8 cellular contexts compared by ENCODE assay signal in genomic region chr2:127829845-127830246, GRCh38. TPM values are rescaled to one million over a fixed set of nuclear protein-coding genes. Genes with fewer than 3 reads are reported as not detected.
DNase-seq lines count a peak whose midpoint lies in the region; ATAC-seq, FAIRE-seq and TF ChIP-seq lines count a peak whose summit lies in the region.

No MANE protein-coding gene starts in this region.

- H3K36me3 Mint-ChIP-seq in immature natural killer cell = no peaks in the 10 kb centered on the region

- ATAC-seq in GM19463 (IDR thresholded peaks at IDR 0.05; ENCODE audit: unreplicated experiment) = peak; percentile 98
- ATAC-seq in HG03520 (IDR thresholded peaks at IDR 0.05; ENCODE audit: unreplicated experiment) = peak; percentile 99
- peak; percentile 55 to 75 for ATAC-seq in upper lobe of left lung (ENCODE audit: low FRiP score in 2 of 2)

- H3K4me3 Mint-ChIP-seq in immature natural killer cell = peak overlapping the region; percentile 31 to 66 (median 44)

- peaks cover 0 to 2% (median 0%) of the 10 kb centered on the region in 6 donors for H3K9me3 Mint-ChIP-seq in immature natural killer cell

- TF ChIP-seq POLR2A in upper lobe of left lung (IDR thresholded peaks at IDR 0.05) = no peak

- peak overlapping the region; percentile 61 to 94 (median 88) for H3K27ac Mint-ChIP-seq in immature natural killer cell

- TF ChIP-seq EP300 in upper lobe of left lung (IDR thresholded peaks at IDR 0.05) = no peak

- H3K4me1 Mint-ChIP-seq in immature natural killer cell = peaks cover 28 to 29% of the 10 kb centered on the region in 2 donors

- H3K4me1 ChIP-seq in upper lobe of left lung = peaks cover 0 to 9% (median 2%) of the 10 kb centered on the region in 4 donors

- H3K4me3 ChIP-seq in upper lobe of left lung = no peak overlapping the region

- H3K9me3 ChIP-seq in upper lobe of left lung = peaks cover 0 to 3% (median 0%) of the 10 kb centered on the region in 4 donors

- peaks cover 0 to 9% (median 0%) of the 10 kb centered on the region in 3 donors for H3K27me3 Mint-ChIP-seq in immature natural killer cell (ENCODE audit: low read depth in 3 of 3)

- DNase-seq in CD1c-positive myeloid dendritic cell (ENCODE audit: extremely low spot score) (peak; percentile 33), immature natural killer cell (peak; percentile 79 to 80 (median 79)), upper lobe of left lung (peak in 1 of 2 donors; percentile 64), NCI-H187 treated with DMSO at 0.1 percent for 48 hours (lab: John Stamatoyannopoulos, UW) (no peak), RCC 7860 (ENCODE audit: low spot score) (no peak)
- DNase-seq in activated CD4-positive, alpha-beta T cell treated with anti-CD3 and anti-CD28 coated beads for 48 hours = peak; percentile 78

- H3K27ac ChIP-seq in upper lobe of left lung = peak overlapping the region in 1 of 4 donors; percentile 2

- no peaks in the 10 kb centered on the region for H3K27me3 ChIP-seq in upper lobe of left lung

- WGBS in upper lobe of left lung, 2 donors = 35 to 44% methylated on average over 5 of the region's 5 CpGs

- no peaks in the 10 kb centered on the region for H3K36me3 ChIP-seq in upper lobe of left lung

- TF ChIP-seq CTCF in upper lobe of left lung (IDR thresholded peaks at IDR 0.05) = no peak

- FAIRE-seq in RCC 7860 (lab: Jason Lieb, UNC) = no peak

RNA-seq across cellular contexts. Expression of gene WDR33, which starts 18.9 kb away (rescaled TPM):
- polyA plus RNA-seq in immature natural killer cell = 10 to 100 TPM; 18.6 to 49.8 (median 22.6) TPM
- total RNA-seq in upper lobe of left lung = 10 to 100 TPM; 33.7 to 76.3 (median 47.5) TPM

RNA-seq across cellular contexts. Expression of gene POLR2D, which starts 28.1 kb away (rescaled TPM):
- 10 to 100 TPM; 35.8 to 41.3 (median 35.9) TPM for polyA plus RNA-seq in immature natural killer cell
- 10 to 100 TPM; 11.8 to 22.1 (median 16.7) TPM for total RNA-seq in upper lobe of left lung

RNA-seq across cellular contexts. Expression of gene AMMECR1L, which starts 55.9 kb away (rescaled TPM):
- 1 to 10 TPM; 2.7 to 7.8 (median 4.2) TPM for polyA plus RNA-seq in immature natural killer cell
- total RNA-seq in upper lobe of left lung = 10 to 100 TPM; 11.5 to 17.8 (median 14.3) TPM

Comparison
In these comparisons a context has a peak if more than half of its experiments do, and no peak if none do; other contexts are left out.
1. DNase-seq: peak in CD1c-positive myeloid dendritic cell (single experiment), activated CD4-positive, alpha-beta T cell treated with anti-CD3 and anti-CD28 coated beads for 48 hours (single experiment) and immature natural killer cell (3 of 3); none in NCI-H187 treated with DMSO at 0.1 percent for 48 hours (single experiment) and RCC 7860 (single experiment).
2. Peak in every context shown above with its lines, with median percentiles within 50 percentile points of each other: ATAC-seq.